Comparison of ENCODE assay signal across 1 cellular context in genomic region chr7:155296788-155297516, GRCh38.
A peak's percentile ranks its signal among the peaks of the same experiment; 100 is the strongest.
TF ChIP-seq lines count a peak whose summit lies in the region.

No MANE protein-coding gene starts in this region.

TF ChIP-seq in K562, 482 proteins besides CTCF, POLR2A, EP300 and RAD21 (continued from another document and continues in another):
- TF ChIP-seq ZNF407 (IDR thresholded peaks at IDR 0.05; ENCODE audit: low read depth) (peak; percentile 32; the same call in 1 of the 2 replicates), ZNF830 (CRISPR knock-in tag; IDR thresholded peaks at IDR 0.05) (0 out of 2 replicates have a peak, but pooled peaks have one; percentile 24), GTF2F1 (IDR thresholded peaks at IDR 0.05; ENCODE audit: low read depth, low read length) (0 out of 2 replicates have a peak, but pooled peaks have one; percentile 50), ZNF239 (CRISPR knock-in tag; IDR thresholded peaks at IDR 0.05) (peak; percentile 25; the same call in 1 of the 2 replicates), MTF1 (CRISPR knock-in tag; IDR thresholded peaks at IDR 0.05; ENCODE audit: borderline replicate concordance) (0 out of 2 replicates have a peak, but pooled peaks have one; percentile 5), TOE1 (IDR thresholded peaks at IDR 0.05; ENCODE audit: borderline replicate concordance) (peak; percentile 56; the same call in 1 of the 2 replicates), TOE1 (CRISPR knock-in tag; IDR thresholded peaks at IDR 0.05; ENCODE audit: borderline replicate concordance, low read depth) (no peak), FOXJ3 (CRISPR knock-in tag; IDR thresholded peaks at IDR 0.05) (no peak), ZFX (CRISPR knock-in tag; IDR thresholded peaks at IDR 0.05) (peak; percentile 56), YY1 (IDR thresholded peaks at IDR 0.05; ENCODE audit: borderline replicate concordance in 1 of 3, control insufficient read depth in 1 of 3, extremely low read depth in 1 of 3, insufficient read depth in 3 of 3, insufficient read length in 1 of 3, insufficient replicate concordance in 2 of 3, low read depth in 1 of 3, low read length in 2 of 3) (peak in 1 of 3 experiments; percentile 11), IRF2 (CRISPR knock-in tag; IDR thresholded peaks at IDR 0.05) (no peak), PTBP1 (IDR thresholded peaks at IDR 0.05; ENCODE audit: low read depth, low read length) (no peak), SMARCE1 (IDR thresholded peaks at IDR 0.05) (peak; percentile 67; the same call in 1 of the 2 replicates), NBN (IDR thresholded peaks at IDR 0.05; ENCODE audit: low read depth) (peak; percentile 57; the same call in 1 of the 2 replicates), PHB2 (IDR thresholded peaks at IDR 0.05; ENCODE audit: low read depth) (no peak), ZFP1 (CRISPR knock-in tag; IDR thresholded peaks at IDR 0.05) (no peak), HDAC8 (tag; IDR thresholded peaks at IDR 0.05) (peak; percentile 15; the same call in 1 of the 2 replicates), UBTF (IDR thresholded peaks at IDR 0.05; ENCODE audit: borderline replicate concordance in 1 of 2, low read depth in 2 of 2, low read length in 2 of 2) (0 out of 4 replicates have a peak, but pooled peaks of 1 of the 2 experiments have one; percentile 53), BCOR (IDR thresholded peaks at IDR 0.05) (peak; percentile 65), ZNF175 (CRISPR knock-in tag; IDR thresholded peaks at IDR 0.05; ENCODE audit: low read depth) (0 out of 2 replicates have a peak, but pooled peaks have one; percentile 3), ZBTB9 (CRISPR knock-in tag; IDR thresholded peaks at IDR 0.05) (peak; percentile 64; the same call in 1 of the 2 replicates), C11orf30 (IDR thresholded peaks at IDR 0.05; ENCODE audit: low read depth) (0 out of 2 replicates have a peak, but pooled peaks have one; percentile 4), SP1 (CRISPR knock-in tag; IDR thresholded peaks at IDR 0.05) (peak; percentile 47; the same call in 1 of the 2 replicates), ELF1 (tag; IDR thresholded peaks at IDR 0.05) (no peak), ATF4 (CRISPR knock-in tag; IDR thresholded peaks at IDR 0.05) (peak; percentile 55; the same call in 1 of the 2 replicates), ZSCAN32 (CRISPR knock-in tag; IDR thresholded peaks at IDR 0.05) (0 out of 2 replicates have a peak, but pooled peaks have one; percentile 9), CREB1 (IDR thresholded peaks at IDR 0.05) (no peak), CREB1 (CRISPR knock-in tag; IDR thresholded peaks at IDR 0.05) (peak; percentile 45; the same call in 1 of the 2 replicates), ZNF644 (tag; IDR thresholded peaks at IDR 0.05; ENCODE audit: low read depth) (peak; percentile 80), E2F3 (CRISPR knock-in tag; IDR thresholded peaks at IDR 0.05) (peak; percentile 45; the same call in 1 of the 2 replicates), CCAR2 (IDR thresholded peaks at IDR 0.05; ENCODE audit: low read depth, low read length) (no peak), SMARCC2 (IDR thresholded peaks at IDR 0.05; ENCODE audit: low read depth) (peak; percentile 61; the same call in 1 of the 2 replicates), ID3 (CRISPR knock-in tag; IDR thresholded peaks at IDR 0.05) (no peak), ID3 (tag; IDR thresholded peaks at IDR 0.05) (peak; percentile 80; the same call in 1 of the 2 replicates), E2F6 (IDR thresholded peaks at IDR 0.05; ENCODE audit: borderline replicate concordance in 1 of 2, extremely low read depth in 1 of 2, insufficient read depth in 1 of 2, insufficient read length in 1 of 2, low read depth in 1 of 2, low read length in 1 of 2, poor library complexity in 1 of 2, severe bottlenecking in 1 of 2) (peak in 1 of 2 experiments; percentile 40), ZNF785 (CRISPR knock-in tag; IDR thresholded peaks at IDR 0.05) (no peak), NFIC (IDR thresholded peaks at IDR 0.05) (peak; percentile 85), RBFOX2 (IDR thresholded peaks at IDR 0.05; ENCODE audit: low read depth, low read length) (no peak; the same call in 1 of the 2 replicates), ZNF518B (CRISPR knock-in tag; IDR thresholded peaks at IDR 0.05) (no peak), HOXB6 (CRISPR knock-in tag; IDR thresholded peaks at IDR 0.05; ENCODE audit: borderline replicate concordance) (peak; percentile 48; the same call in 1 of the 2 replicates), XRCC5 (IDR thresholded peaks at IDR 0.05; ENCODE audit: low read depth, low read length) (0 out of 2 replicates have a peak, but pooled peaks have one; percentile 46), PHF21A (IDR thresholded peaks at IDR 0.05; ENCODE audit: borderline replicate concordance, low read depth) (0 out of 2 replicates have a peak, but pooled peaks have one; percentile 7)
